In genomic region chr12:27190761-27191160, GRCh38 we compare ENCODE assay signal across 2 cellular contexts.
TF ChIP-seq lines count a peak whose summit lies in the region.

No MANE protein-coding gene starts in this region.

TF ChIP-seq in A549, 52 proteins besides CTCF, POLR2A, EP300 and RAD21:
- no peak; the same call in 1 of the 2 replicates for TF ChIP-seq GATA3 (IDR thresholded peaks at IDR 0.05; ENCODE audit: borderline replicate concordance)
- no peak for TF ChIP-seq HEYL (CRISPR knock-in tag; IDR thresholded peaks at IDR 0.05)
- no peak for TF ChIP-seq HOXA7 (CRISPR knock-in tag; IDR thresholded peaks at IDR 0.05)
- TF ChIP-seq CBX8 (IDR thresholded peaks at IDR 0.05) = no peak
- TF ChIP-seq CEBPB (IDR thresholded peaks at IDR 0.05) = no peak
- TF ChIP-seq CHD4 (IDR thresholded peaks at IDR 0.05; ENCODE audit: borderline replicate concordance) = no peak
- TF ChIP-seq BHLHE40 (IDR thresholded peaks at IDR 0.05; ENCODE audit: low read depth, low read length) = no peak
- TF ChIP-seq ZNF302 (CRISPR knock-in tag; IDR thresholded peaks at IDR 0.05) = no peak
- TF ChIP-seq SREBF2 (IDR thresholded peaks at IDR 0.05) = no peak
- TF ChIP-seq HMGXB4 (CRISPR knock-in tag; IDR thresholded peaks at IDR 0.05; ENCODE audit: borderline replicate concordance) = no peak
- no peak for TF ChIP-seq MAX (IDR thresholded peaks at IDR 0.05)
- no peak for TF ChIP-seq POLR2AphosphoS2 (conservative IDR thresholded peaks at IDR 0.05; ENCODE audit: low read length)
- TF ChIP-seq HOXB5 (CRISPR knock-in tag; IDR thresholded peaks at IDR 0.05) = no peak
- TF ChIP-seq TFCP2L1 (CRISPR knock-in tag; IDR thresholded peaks at IDR 0.05) = no peak

TF ChIP-seq in HEK293T, 16 proteins besides CTCF, POLR2A, EP300 and RAD21:
- TF ChIP-seq L3MBTL2 (conservative IDR thresholded peaks at IDR 0.05) (no peak), FOXK2 (IDR thresholded peaks at IDR 0.05) (no peak), NFRKB (IDR thresholded peaks at IDR 0.05) (no peak), ZNF384 (IDR thresholded peaks at IDR 0.05) (no peak), BHLHE40 (IDR thresholded peaks at IDR 0.05; ENCODE audit: borderline replicate concordance) (no peak), PKNOX1 (IDR thresholded peaks at IDR 0.05) (no peak), FOXM1 (IDR thresholded peaks at IDR 0.05; ENCODE audit: borderline replicate concordance) (no peak), ELF4 (IDR thresholded peaks at IDR 0.05) (no peak), HDGF (IDR thresholded peaks at IDR 0.05; ENCODE audit: borderline replicate concordance) (no peak), LEF1 (IDR thresholded peaks at IDR 0.05; ENCODE audit: borderline replicate concordance) (no peak), SUZ12 (IDR thresholded peaks at IDR 0.05) (no peak), SP1 (IDR thresholded peaks at IDR 0.05) (no peak), ARNT (IDR thresholded peaks at IDR 0.05) (no peak), FOXA1 (IDR thresholded peaks at IDR 0.05) (no peak), TARDBP (IDR thresholded peaks at IDR 0.05) (no peak), CTBP1 (IDR thresholded peaks at IDR 0.05; ENCODE audit: borderline replicate concordance) (no peak)
